In the genomic region with DNA sequence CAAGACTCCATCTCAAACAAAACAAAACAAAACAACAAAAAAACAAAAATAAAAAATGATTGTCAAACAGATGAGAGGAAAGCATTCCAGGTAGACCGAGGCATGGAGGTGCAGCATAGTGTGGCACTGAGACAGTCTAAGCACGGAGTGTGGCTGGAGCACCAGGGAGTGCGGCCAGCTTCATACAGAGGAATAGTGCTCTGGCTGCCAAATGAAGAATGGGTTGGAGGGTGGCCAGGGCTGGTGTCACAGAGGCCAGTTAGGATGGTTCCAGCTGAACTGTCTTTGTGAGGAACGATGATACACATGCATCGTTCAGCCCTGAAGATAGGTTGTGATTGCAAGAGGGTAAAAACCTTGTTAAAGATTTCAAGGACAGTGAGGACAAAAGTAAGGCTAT, we compare ENCODE assay signal across 20 cellular contexts. TPM values are rescaled to one million over a fixed set of nuclear protein-coding genes. Genes with fewer than 3 reads are reported as not detected.
DNase-seq lines count a peak whose midpoint lies in the region; ATAC-seq and FAIRE-seq lines count a peak whose summit lies in the region.
"Had no signal": no experiment of that assay in that cellular context is flagged by ENCODE, and none has a peak within 500 bp of the region (broad histone marks: within the 10 kb centered on the region; RNA-seq: fewer than 3 reads in every experiment).

No MANE protein-coding gene starts in this region.

- ATAC-seq in left colon, result no peak
- ATAC-seq: activated T-cell treated with anti-CD3 and anti-CD28 coated beads, Interleukin-2, amount 50 U/mL, for 72 hours; lower lobe of right lung; natural killer cell had no signal

- intact Hi-C loops in left colon (cut with DNase I, micrococcal nuclease), result no loop called here

- DNase-seq in RCC 7860 (ENCODE audit: low spot score) (peak; percentile 54), globus pallidus (ENCODE audit: low spot score) (peak; percentile 93), left colon (peak; percentile 33 to 51), renal cortical epithelial cell (ENCODE audit: low read depth) (peak; percentile 54), KBM-7 (no peak), DMS 273 (lab: John Stamatoyannopoulos, UW; ENCODE audit: unreplicated experiment) (no peak), NCI-H524 treated with DMSO at 0.1 percent for 48 hours (lab: John Stamatoyannopoulos, UW) (no peak), COR-L47 (lab: John Stamatoyannopoulos, UW) (no peak)
- DNase-seq: activated B cell treated with CpG ODN at 0.5 μM for 24 hours; activated naive CD8-positive, alpha-beta T cell treated with anti-CD3 and anti-CD28 coated beads, Interleukin-2, amount 10 ng/mL, durations not matched to agents 7 days and 5 days; activated T-cell treated with anti-CD3 and anti-CD28 coated beads, Interleukin-2, amount 50 U/mL, for 72 hours; effector memory CD4-positive, alpha-beta T cell; lower lobe of right lung; MM.1S; natural killer cell; NCI-H187; SJCRH30; stimulated activated CD4-positive, alpha-beta T cell treated with anti-CD3 and anti-CD28 coated beads, Interleukin-1b, Interleukin-23, amount 100 ng/mL, for 48 hours had no signal

- FAIRE-seq in RCC 7860 (lab: Jason Lieb, UNC), result peak; percentile 88
- FAIRE-seq: bronchial epithelial cell, HTR-8/SVneo had no signal

- in situ Hi-C loops in KBM-7 (cut with MboI; ENCODE audit: low pct_unique_long_range_greater_than_20kb, low sequenced_read_pairs), result no loop called here

RNA-seq across cellular contexts. Expression of gene MITF, which starts 28.3 kb away (rescaled TPM):
- total RNA-seq in left colon (1 to 10 TPM; 3.6 to 9.3 TPM), renal cortical epithelial cell (46.7 and 109 TPM in 2 replicates)
- total RNA-seq: activated B cell treated with CpG ODN at 0.5 μM for 24 hours had no signal

Comparison
In these comparisons a context has a peak if more than half of its experiments do, and no peak if none do; other contexts are left out.
1. DNase-seq: peak in RCC 7860 (single experiment), globus pallidus (single experiment), left colon (2 of 2) and renal cortical epithelial cell (single experiment); none in KBM-7 (single experiment), DMS 273 (single experiment), NCI-H524 treated with DMSO at 0.1 percent for 48 hours (single experiment) and COR-L47 (single experiment).